Comparison of ENCODE assay signal across 8 cellular contexts in genomic region chr18:23502516-23503037, GRCh38. TPM values are rescaled to one million over a fixed set of nuclear protein-coding genes. Genes with fewer than 3 reads are reported as not detected.
DNase-seq lines count a peak whose midpoint lies in the region; ATAC-seq, FAIRE-seq and TF ChIP-seq lines count a peak whose summit lies in the region.

No MANE protein-coding gene starts in this region.

- no peak for TF ChIP-seq CTCF in AG04449 (IDR thresholded peaks at IDR 0.05; ENCODE audit: insufficient read depth, low read length, missing control alignments)
- no peak for TF ChIP-seq CTCF in bronchial epithelial cell (IDR thresholded peaks at IDR 0.05; ENCODE audit: insufficient read depth, low read length, severe bottlenecking)

- DNase-seq in AG04449 (ENCODE audit: low read depth, low spot score) (no peak), bronchial epithelial cell (ENCODE audit: low read depth) (no peak), RPMI8226 (no peak), NCI-H187 (lab: John Stamatoyannopoulos, UW) (no peak), SKM-1 treated with dmso at 0.1 percent for 144 hours (lab: John Stamatoyannopoulos, UW; ENCODE audit: unreplicated experiment) (no peak)

- H3K36me3 ChIP-seq in HUES6 (ENCODE audit: control insufficient read depth, insufficient read depth, low read length): peaks cover 4% of the 10 kb centered on the region; the same call in 1 of the 2 replicates
- H3K36me3 ChIP-seq in bronchial epithelial cell (ENCODE audit: control insufficient read depth, insufficient read depth, low read length): peaks cover 3% of the 10 kb centered on the region
- peaks cover 6 to 7% of the 10 kb centered on the region in 2 donors for H3K36me3 ChIP-seq in mucosa of rectum (ENCODE audit: control insufficient read depth in 2 of 2, insufficient read depth in 2 of 2, low read length in 2 of 2)

- H3K9me3 ChIP-seq in HUES6 (ENCODE audit: control insufficient read depth, insufficient read depth, low read depth, low read length) (no peaks in the 10 kb centered on the region), mucosa of rectum (ENCODE audit: control insufficient read depth in 2 of 2, low read length in 2 of 2) (no peaks in the 10 kb centered on the region)

- peaks cover 26% of the 10 kb centered on the region for H3K27me3 ChIP-seq in HUES6 (ENCODE audit: control insufficient read depth, insufficient read depth, low read length)
- no peaks in the 10 kb centered on the region for H3K27me3 ChIP-seq in bronchial epithelial cell (ENCODE audit: control insufficient read depth, insufficient read depth, low read length)
- H3K27me3 ChIP-seq in mucosa of rectum (ENCODE audit: control insufficient read depth in 2 of 2, insufficient read depth in 2 of 2, low read length in 2 of 2): no peaks in the 10 kb centered on the region

- FAIRE-seq in bronchial epithelial cell (lab: Jason Lieb, UNC): no peak

- CTCF ChIA-PET in AG04449 (lab: Yijun Ruan, JAX): interaction anchor here (2.2 to 2.6 kb wide), 2 partner anchors 85 to 200 kb away, joined by 7 to 14 read pairs; no protein-coding TSS in a partner anchor

- H3K27ac ChIP-seq in HUES6 (ENCODE audit: low read depth, low read length) (no peak overlapping the region; the same call in 1 of the 2 replicates), mucosa of rectum (ENCODE audit: low read depth in 2 of 2, low read length in 2 of 2) (peak overlapping the region; percentile 92 to 93)

- H3K9ac ChIP-seq in HUES6 (ENCODE audit: low read length) (peak overlapping the region; percentile 78), mucosa of rectum (ENCODE audit: low read depth in 1 of 2, low read length in 2 of 2) (peak overlapping the region; percentile 90 to 95)

- H3K4me1 ChIP-seq in HUES6 (ENCODE audit: control insufficient read depth, insufficient read depth, low read length) (peaks cover 19% of the 10 kb centered on the region; the same call in 1 of the 2 replicates), mucosa of rectum (ENCODE audit: control insufficient read depth in 2 of 2, insufficient read depth in 2 of 2, low read length in 2 of 2) (peaks cover 16 to 21% of the 10 kb centered on the region in 2 donors)

- H3K4me3 ChIP-seq in AG04449 (ENCODE audit: low read depth, low read length) (peak overlapping the region; percentile 83), HUES6 (ENCODE audit: low read depth, low read length) (peak overlapping the region; percentile 94), bronchial epithelial cell (ENCODE audit: low read depth, low read length) (peak overlapping the region; percentile 70), mucosa of rectum (ENCODE audit: low read length in 2 of 2) (peak overlapping the region; percentile 85 to 87)

- POLR2A ChIA-PET in AG04449 (lab: Yijun Ruan, JAX): no interaction called here

- no peak for ATAC-seq in HG02759 (IDR thresholded peaks at IDR 0.05; ENCODE audit: unreplicated experiment)

RNA-seq across cellular contexts. Expression of gene RMC1, which starts 0.7 kb away (rescaled TPM):
- total RNA-seq in bronchial epithelial cell: 27.4 and 28.4 TPM in 2 replicates

RNA-seq across cellular contexts. Expression of gene RIOK3, which starts 49.5 kb away (rescaled TPM):
- 144 TPM in 2 replicates for total RNA-seq in bronchial epithelial cell
